Comparison of ENCODE assay signal across 23 cellular contexts in genomic region chr10:754914-755313, GRCh38.
"Had no signal": no experiment of that assay in that cellular context is flagged by ENCODE, and none has a peak within 500 bp of the region (broad histone marks: within the 10 kb centered on the region; RNA-seq: fewer than 3 reads in every experiment).

No MANE protein-coding gene starts in this region.

- H3K27ac ChIP-seq: colonic mucosa, coronary artery, dorsolateral prefrontal cortex, epithelial cell of prostate, esophagus muscularis mucosa, esophagus squamous epithelium, foreskin keratinocyte, gastrocnemius medialis, gastroesophageal sphincter, heart left ventricle, heart right ventricle had no signal

- H3K4me1 ChIP-seq: colonic mucosa, esophagus muscularis mucosa, esophagus squamous epithelium, foreskin keratinocyte, gastrocnemius medialis, gastroesophageal sphincter, heart left ventricle, heart right ventricle had no signal

- H3K4me3 ChIP-seq: colonic mucosa, coronary artery, dorsolateral prefrontal cortex, esophagus muscularis mucosa, esophagus squamous epithelium, gastrocnemius medialis, gastroesophageal sphincter, heart left ventricle, heart right ventricle had no signal

- H3K36me3 ChIP-seq: colonic mucosa, esophagus muscularis mucosa, esophagus squamous epithelium, gastrocnemius medialis, gastroesophageal sphincter, heart left ventricle, heart right ventricle had no signal

- H3K9me3 ChIP-seq: colonic mucosa, gastrocnemius medialis had no signal

- DNase-seq: colonic mucosa; cortex of kidney; dermis blood vessel endothelial cell; dorsolateral prefrontal cortex; effector CD4-positive, alpha-beta T cell; effector CD8-positive, alpha-beta T cell; effector memory CD4-positive, alpha-beta T cell; effector memory CD8-positive, alpha-beta T cell; endodermal cell; erythroblast; esophagus squamous epithelium; foreskin fibroblast; foreskin keratinocyte; foreskin melanocyte; gastrocnemius medialis; glutamatergic neuron; head of caudate nucleus; heart left ventricle; heart right ventricle had no signal
